1 cellular context compared by ENCODE assay signal in the genomic region with DNA sequence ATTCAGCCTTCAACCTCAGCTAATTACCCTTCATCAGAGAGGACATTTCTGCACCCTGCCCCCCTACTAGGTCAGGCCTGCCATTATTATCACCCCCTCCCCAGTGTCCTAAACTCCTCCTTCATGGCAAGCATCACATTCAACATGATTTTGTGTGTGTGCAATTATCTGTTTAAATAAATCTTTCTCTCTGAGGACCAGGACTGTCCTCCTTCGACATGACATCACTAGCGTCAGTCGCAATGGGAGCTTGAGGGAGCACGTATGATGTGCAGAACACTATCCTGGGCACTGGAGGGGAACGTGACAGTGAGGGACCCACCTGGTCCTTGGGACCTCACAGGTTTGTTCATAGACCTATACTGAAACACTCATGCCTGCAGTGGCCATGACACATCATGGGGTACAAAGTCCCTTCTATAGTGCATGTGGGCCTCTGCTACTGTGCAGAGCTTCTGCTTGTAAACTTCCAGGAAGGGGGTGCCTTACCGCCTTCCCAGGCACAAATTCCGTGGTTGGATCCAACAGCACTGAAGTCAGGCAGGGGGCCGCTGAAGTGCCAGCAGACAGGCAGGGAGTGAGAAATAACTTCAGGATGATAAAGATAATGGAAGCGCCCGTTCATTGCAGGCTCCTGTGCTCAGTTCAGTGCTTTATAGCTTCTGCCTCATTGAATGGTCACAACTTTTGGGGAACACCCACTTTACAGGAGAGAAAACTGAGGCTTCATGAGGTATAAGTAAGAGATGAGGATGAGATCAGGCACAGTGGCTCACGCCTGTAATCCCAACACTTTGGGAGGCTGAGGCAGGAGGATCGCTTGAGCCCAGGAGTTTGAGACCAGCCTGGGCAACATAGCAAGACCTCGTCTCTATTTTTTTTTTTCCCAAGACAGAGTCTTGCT.
TF ChIP-seq lines count a peak whose summit lies in the region.

No MANE protein-coding gene starts in this region.

TF ChIP-seq in HepG2, 621 proteins besides CTCF, POLR2A, EP300 and RAD21 (continued from another document and continues in another):
- TF ChIP-seq ZNF232 (CRISPR knock-in tag; IDR thresholded peaks at IDR 0.05; ENCODE audit: borderline replicate concordance) (0 out of 2 replicates have a peak, but pooled peaks have one; percentile 51), ELF1 (CRISPR knock-in tag; IDR thresholded peaks at IDR 0.05) (peak; percentile 66; the same call in 1 of the 2 replicates), TAF1 (CRISPR knock-in tag; IDR thresholded peaks at IDR 0.05) (peak; percentile 36; the same call in 1 of the 2 replicates), SKI (IDR thresholded peaks at IDR 0.05; ENCODE audit: partially characterized antibody) (peak; percentile 27), DNMT3B (CRISPR knock-in tag; conservative IDR thresholded peaks at IDR 0.05) (no peak), ZNF331 (CRISPR knock-in tag; IDR thresholded peaks at IDR 0.05) (peak; percentile 51; the same call in 1 of the 2 replicates), RCOR2 (CRISPR knock-in tag; IDR thresholded peaks at IDR 0.05) (peak; percentile 84), RXRA (CRISPR knock-in tag; IDR thresholded peaks at IDR 0.05) (peak; percentile 30; the same call in 1 of the 2 replicates), ZNF558 (CRISPR knock-in tag; IDR thresholded peaks at IDR 0.05; ENCODE audit: borderline replicate concordance) (no peak), ZNF839 (CRISPR knock-in tag; IDR thresholded peaks at IDR 0.05; ENCODE audit: borderline replicate concordance) (no peak), SMAD1 (CRISPR knock-in tag; IDR thresholded peaks at IDR 0.05; ENCODE audit: borderline replicate concordance, low read depth) (0 out of 2 replicates have a peak, but pooled peaks have one; percentile 75), TGIF2 (CRISPR knock-in tag; IDR thresholded peaks at IDR 0.05) (peak; percentile 57; the same call in 1 of the 2 replicates), ISL2 (CRISPR knock-in tag; IDR thresholded peaks at IDR 0.05) (0 out of 2 replicates have a peak, but pooled peaks have one; percentile 16), PHF20 (CRISPR knock-in tag; IDR thresholded peaks at IDR 0.05) (no peak), HDAC2 (CRISPR knock-in tag; IDR thresholded peaks at IDR 0.05) (peak; percentile 79), GATAD2A (CRISPR knock-in tag; IDR thresholded peaks at IDR 0.05) (peak; percentile 81), HOXA3 (CRISPR knock-in tag; IDR thresholded peaks at IDR 0.05) (peak; percentile 79; the same call in 1 of the 2 replicates), ZNF761 (CRISPR knock-in tag; conservative IDR thresholded peaks at IDR 0.05) (peak; percentile 68; the same call in 1 of the 2 replicates), ZNF501 (CRISPR knock-in tag; IDR thresholded peaks at IDR 0.05) (peak; percentile 77; the same call in 1 of the 2 replicates), ZNF230 (CRISPR knock-in tag; IDR thresholded peaks at IDR 0.05) (no peak), HMG20A (CRISPR knock-in tag; IDR thresholded peaks at IDR 0.05; ENCODE audit: borderline replicate concordance) (peak; percentile 63; the same call in 1 of the 2 replicates), ZFY (CRISPR knock-in tag; IDR thresholded peaks at IDR 0.05) (peak; percentile 55; the same call in 1 of the 2 replicates), ZNF205 (CRISPR knock-in tag; IDR thresholded peaks at IDR 0.05) (no peak), FOXK1 (CRISPR knock-in tag; IDR thresholded peaks at IDR 0.05; ENCODE audit: borderline replicate concordance, low read depth) (peak; percentile 51; the same call in 1 of the 2 replicates), HOXD1 (CRISPR knock-in tag; IDR thresholded peaks at IDR 0.05) (no peak), HDAC1 (CRISPR knock-in tag; IDR thresholded peaks at IDR 0.05) (peak; percentile 73)
- TF ChIP-seq, protein P1, sequence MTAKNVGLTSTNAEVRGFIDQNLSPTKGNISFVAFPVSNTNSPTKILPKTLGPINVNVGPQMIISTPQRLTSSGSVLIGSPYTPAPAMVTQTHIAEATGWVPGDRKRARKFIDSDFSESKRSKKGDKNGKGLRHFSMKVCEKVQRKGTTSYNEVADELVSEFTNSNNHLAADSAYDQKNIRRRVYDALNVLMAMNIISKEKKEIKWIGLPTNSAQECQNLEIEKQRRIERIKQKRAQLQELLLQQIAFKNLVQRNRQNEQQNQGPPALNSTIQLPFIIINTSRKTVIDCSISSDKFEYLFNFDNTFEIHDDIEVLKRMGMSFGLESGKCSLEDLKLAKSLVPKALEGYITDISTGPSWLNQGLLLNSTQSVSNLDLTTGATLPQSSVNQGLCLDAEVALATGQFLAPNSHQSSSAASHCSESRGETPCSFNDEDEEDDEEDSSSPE (CRISPR knock-in tag; IDR thresholded peaks at IDR 0.05), result 0 out of 2 replicates have a peak, but pooled peaks have one; percentile 35
- TF ChIP-seq, protein P2, sequence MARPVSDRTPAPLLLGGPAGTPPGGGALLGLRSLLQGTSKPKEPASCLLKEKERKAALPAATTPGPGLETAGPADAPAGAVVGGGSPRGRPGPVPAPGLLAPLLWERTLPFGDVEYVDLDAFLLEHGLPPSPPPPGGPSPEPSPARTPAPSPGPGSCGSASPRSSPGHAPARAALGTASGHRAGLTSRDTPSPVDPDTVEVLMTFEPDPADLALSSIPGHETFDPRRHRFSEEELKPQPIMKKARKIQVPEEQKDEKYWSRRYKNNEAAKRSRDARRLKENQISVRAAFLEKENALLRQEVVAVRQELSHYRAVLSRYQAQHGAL (CRISPR knock-in tag; IDR thresholded peaks at IDR 0.05; ENCODE audit: not compliant biosample characterization), result no peak
- TF ChIP-seq, protein P3, sequence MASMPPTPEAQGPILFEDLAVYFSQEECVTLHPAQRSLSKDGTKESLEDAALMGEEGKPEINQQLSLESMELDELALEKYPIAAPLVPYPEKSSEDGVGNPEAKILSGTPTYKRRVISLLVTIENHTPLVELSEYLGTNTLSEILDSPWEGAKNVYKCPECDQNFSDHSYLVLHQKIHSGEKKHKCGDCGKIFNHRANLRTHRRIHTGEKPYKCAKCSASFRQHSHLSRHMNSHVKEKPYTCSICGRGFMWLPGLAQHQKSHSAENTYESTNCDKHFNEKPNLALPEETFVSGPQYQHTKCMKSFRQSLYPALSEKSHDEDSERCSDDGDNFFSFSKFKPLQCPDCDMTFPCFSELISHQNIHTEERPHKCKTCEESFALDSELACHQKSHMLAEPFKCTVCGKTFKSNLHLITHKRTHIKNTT (CRISPR knock-in tag; IDR thresholded peaks at IDR 0.05), result no peak
- TF ChIP-seq, protein P4, sequence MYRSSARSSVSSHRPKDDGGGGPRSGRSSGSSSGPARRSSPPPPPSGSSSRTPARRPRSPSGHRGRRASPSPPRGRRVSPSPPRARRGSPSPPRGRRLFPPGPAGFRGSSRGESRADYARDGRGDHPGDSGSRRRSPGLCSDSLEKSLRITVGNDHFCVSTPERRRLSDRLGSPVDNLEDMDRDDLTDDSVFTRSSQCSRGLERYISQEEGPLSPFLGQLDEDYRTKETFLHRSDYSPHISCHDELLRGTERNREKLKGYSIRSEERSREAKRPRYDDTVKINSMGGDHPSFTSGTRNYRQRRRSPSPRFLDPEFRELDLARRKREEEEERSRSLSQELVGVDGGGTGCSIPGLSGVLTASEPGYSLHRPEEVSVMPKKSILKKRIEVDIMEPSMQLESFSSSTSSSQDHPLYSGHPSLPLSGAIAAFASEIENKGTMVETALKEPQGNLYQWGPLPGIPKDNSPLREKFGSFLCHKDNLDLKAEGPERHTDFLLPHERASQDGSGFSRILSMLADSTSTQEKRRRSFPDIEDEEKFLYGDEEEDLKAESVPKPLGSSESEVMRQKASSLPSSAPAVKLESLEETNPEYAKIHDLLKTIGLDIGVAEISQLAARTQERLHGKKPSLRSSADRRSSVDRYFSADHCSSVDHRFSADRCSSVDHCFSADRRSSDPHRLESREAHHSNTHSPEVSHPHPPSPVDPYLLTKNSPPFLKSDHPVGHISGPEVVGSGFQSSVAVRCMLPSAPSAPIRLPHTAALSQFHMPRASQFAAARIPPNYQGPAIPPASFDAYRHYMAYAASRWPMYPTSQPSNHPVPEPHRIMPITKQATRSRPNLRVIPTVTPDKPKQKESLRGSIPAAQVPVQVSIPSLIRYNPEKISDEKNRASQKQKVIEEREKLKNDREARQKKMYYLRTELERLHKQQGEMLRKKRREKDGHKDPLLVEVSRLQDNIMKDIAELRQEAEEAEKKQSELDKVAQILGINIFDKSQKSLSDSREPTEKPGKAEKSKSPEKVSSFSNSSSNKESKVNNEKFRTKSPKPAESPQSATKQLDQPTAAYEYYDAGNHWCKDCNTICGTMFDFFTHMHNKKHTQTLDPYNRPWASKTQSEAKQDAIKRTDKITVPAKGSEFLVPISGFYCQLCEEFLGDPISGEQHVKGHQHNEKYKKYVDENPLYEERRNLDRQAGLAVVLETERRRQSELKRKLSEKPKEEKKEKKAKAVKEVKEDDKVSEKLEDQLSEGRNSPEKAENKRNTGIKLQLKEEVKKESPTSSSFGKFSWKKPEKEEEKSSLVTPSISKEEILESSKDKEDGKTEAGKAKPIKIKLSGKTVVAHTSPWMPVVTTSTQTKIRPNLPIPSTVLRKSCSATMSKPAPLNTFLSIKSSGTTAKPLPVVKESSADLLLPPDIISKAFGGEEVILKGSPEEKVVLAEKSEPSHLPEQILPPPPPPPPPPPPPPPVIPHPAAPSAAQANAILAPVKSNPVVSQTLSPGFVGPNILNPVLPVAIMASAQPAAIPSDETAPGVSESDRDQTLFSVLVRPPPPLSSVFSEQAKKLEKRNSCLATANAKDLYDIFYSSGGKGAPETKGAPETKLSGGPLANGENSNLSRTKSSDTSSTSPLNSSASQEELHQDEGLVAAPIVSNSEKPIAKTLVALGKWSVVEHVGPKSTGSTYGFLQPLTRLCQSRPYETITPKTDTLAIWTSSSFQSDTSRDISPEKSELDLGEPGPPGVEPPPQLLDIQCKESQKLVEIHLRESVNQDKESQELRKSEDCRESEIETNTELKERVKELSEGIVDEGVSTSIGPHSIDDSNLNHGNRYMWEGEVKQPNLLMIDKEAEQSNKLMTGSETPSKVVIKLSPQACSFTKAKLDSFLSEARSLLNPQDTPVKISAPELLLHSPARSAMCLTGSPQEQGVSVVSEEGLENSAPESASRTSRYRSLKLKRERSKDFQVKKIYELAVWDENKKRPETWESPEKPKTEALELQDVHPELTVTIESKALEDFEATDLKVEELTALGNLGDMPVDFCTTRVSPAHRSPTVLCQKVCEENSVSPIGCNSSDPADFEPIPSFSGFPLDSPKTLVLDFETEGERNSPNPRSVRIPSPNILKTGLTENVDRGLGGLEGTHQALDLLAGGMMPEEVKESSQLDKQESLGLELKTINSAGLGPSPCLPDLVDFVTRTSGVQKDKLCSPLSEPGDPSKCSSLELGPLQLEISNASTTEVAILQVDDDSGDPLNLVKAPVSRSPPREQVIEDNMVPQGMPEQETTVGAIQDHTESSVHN (CRISPR knock-in tag; IDR thresholded peaks at IDR 0.05), result no peak
- TF ChIP-seq, protein P5, sequence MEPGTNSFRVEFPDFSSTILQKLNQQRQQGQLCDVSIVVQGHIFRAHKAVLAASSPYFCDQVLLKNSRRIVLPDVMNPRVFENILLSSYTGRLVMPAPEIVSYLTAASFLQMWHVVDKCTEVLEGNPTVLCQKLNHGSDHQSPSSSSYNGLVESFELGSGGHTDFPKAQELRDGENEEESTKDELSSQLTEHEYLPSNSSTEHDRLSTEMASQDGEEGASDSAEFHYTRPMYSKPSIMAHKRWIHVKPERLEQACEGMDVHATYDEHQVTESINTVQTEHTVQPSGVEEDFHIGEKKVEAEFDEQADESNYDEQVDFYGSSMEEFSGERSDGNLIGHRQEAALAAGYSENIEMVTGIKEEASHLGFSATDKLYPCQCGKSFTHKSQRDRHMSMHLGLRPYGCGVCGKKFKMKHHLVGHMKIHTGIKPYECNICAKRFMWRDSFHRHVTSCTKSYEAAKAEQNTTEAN (CRISPR knock-in tag; conservative IDR thresholded peaks at IDR 0.05), result peak; percentile 61; the same call in 1 of the 2 replicates
- TF ChIP-seq, protein P6, sequence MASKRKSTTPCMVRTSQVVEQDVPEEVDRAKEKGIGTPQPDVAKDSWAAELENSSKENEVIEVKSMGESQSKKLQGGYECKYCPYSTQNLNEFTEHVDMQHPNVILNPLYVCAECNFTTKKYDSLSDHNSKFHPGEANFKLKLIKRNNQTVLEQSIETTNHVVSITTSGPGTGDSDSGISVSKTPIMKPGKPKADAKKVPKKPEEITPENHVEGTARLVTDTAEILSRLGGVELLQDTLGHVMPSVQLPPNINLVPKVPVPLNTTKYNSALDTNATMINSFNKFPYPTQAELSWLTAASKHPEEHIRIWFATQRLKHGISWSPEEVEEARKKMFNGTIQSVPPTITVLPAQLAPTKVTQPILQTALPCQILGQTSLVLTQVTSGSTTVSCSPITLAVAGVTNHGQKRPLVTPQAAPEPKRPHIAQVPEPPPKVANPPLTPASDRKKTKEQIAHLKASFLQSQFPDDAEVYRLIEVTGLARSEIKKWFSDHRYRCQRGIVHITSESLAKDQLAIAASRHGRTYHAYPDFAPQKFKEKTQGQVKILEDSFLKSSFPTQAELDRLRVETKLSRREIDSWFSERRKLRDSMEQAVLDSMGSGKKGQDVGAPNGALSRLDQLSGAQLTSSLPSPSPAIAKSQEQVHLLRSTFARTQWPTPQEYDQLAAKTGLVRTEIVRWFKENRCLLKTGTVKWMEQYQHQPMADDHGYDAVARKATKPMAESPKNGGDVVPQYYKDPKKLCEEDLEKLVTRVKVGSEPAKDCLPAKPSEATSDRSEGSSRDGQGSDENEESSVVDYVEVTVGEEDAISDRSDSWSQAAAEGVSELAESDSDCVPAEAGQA (IDR thresholded peaks at IDR 0.05; ENCODE audit: low read depth), result peak; percentile 26; the same call in 1 of the 2 replicates
- TF ChIP-seq, protein P6 (CRISPR knock-in tag; IDR thresholded peaks at IDR 0.05; ENCODE audit: borderline replicate concordance), result no peak
- TF ChIP-seq, protein P7, sequence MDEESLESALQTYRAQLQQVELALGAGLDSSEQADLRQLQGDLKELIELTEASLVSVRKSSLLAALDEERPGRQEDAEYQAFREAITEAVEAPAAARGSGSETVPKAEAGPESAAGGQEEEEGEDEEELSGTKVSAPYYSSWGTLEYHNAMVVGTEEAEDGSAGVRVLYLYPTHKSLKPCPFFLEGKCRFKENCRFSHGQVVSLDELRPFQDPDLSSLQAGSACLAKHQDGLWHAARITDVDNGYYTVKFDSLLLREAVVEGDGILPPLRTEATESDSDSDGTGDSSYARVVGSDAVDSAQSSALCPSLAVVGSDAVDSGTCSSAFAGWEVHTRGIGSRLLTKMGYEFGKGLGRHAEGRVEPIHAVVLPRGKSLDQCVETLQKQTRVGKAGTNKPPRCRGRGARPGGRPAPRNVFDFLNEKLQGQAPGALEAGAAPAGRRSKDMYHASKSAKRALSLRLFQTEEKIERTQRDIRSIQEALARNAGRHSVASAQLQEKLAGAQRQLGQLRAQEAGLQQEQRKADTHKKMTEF (CRISPR knock-in tag; IDR thresholded peaks at IDR 0.05), result peak; percentile 52; the same call in 1 of the 2 replicates
